17 cellular contexts compared by ENCODE assay signal in the genomic region with DNA sequence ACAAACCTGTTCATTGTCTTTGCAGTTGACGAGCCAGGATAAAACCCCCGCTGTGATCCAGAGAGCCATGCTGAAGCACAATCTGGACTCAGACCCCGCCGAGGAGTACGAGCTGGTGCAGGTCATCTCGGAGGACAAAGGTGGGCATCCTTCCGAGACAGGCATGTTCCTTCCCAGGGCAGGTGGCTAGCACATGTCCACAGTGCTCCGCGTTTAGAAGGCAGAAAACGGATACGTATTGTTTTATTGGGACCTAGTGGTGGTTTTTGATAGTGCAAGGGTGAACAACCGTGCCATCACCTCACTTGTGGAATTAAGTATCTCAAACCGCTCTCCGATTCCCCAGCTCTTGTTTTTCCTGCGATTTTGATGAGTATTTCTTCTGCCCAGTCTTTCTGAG.
A peak's percentile ranks its signal among the peaks of the same experiment; 100 is the strongest.
DNase-seq lines count a peak whose midpoint lies in the region; ATAC-seq and TF ChIP-seq lines count a peak whose summit lies in the region.
"Had no signal": no experiment of that assay in that cellular context is flagged by ENCODE, and none has a peak within 500 bp of the region (broad histone marks: within the 10 kb centered on the region; RNA-seq: fewer than 3 reads in every experiment).

No MANE protein-coding gene starts in this region.

- H3K4me3 ChIP-seq in KMS-11 (IDR thresholded peaks at IDR 0.05; ENCODE audit: insufficient read depth, low read depth, low read length) (no peak overlapping the region), choroid plexus epithelial cell (ENCODE audit: low read depth, low read length) (no peak overlapping the region)
- no peak overlapping the region for H3K4me3 ChIP-seq in CD4-positive, alpha-beta memory T cell (ENCODE audit: low read length in 2 of 2)
- H3K4me3 ChIP-seq: BLaER1 treated with 17β-estradiol and CSF1 and Interleukin-3, amounts not matched to agents 10 nM and 100 nM; gastrocnemius medialis; HAP-1; ovary had no signal

- H2AFZ ChIP-seq in KMS-11 (ENCODE audit: low read depth), result no peak overlapping the region

- H3K9me3 ChIP-seq in CD4-positive, alpha-beta memory T cell (ENCODE audit: control insufficient read depth in 1 of 2, low read length in 2 of 2), result no peaks in the 10 kb centered on the region
- H3K9me3 ChIP-seq: BLaER1 treated with 17β-estradiol and CSF1 and Interleukin-3, amounts not matched to agents 10 nM and 100 nM; gastrocnemius medialis; HAP-1; ovary had no signal

- no peaks in the 10 kb centered on the region for H3K4me1 Mint-ChIP-seq in Calu3 (ENCODE audit: low read depth, unreplicated experiment)
- H3K4me1 Mint-ChIP-seq in osteocyte (ENCODE audit: unreplicated experiment), result no peaks in the 10 kb centered on the region
- no peaks in the 10 kb centered on the region for H3K4me1 Mint-ChIP-seq in CD4-positive, alpha-beta memory T cell
- H3K4me1 Mint-ChIP-seq: stimulated activated naive CD8-positive, alpha-beta T cell treated with anti-CD3 and anti-CD28 coated beads, Interleukin-15, amount 100 ng/mL, for 72 hours had no signal

- no peak overlapping the region for H3K27ac Mint-ChIP-seq in Calu3 (ENCODE audit: unreplicated experiment)
- no peak overlapping the region for H3K27ac Mint-ChIP-seq in osteocyte (ENCODE audit: unreplicated experiment)
- no peak overlapping the region for H3K27ac Mint-ChIP-seq in CD4-positive, alpha-beta memory T cell

- no peak overlapping the region for H3K4me3 Mint-ChIP-seq in Calu3 (ENCODE audit: low read depth, unreplicated experiment)
- H3K4me3 Mint-ChIP-seq in osteocyte (ENCODE audit: unreplicated experiment), result no peak overlapping the region
- no peak overlapping the region for H3K4me3 Mint-ChIP-seq in CD4-positive, alpha-beta memory T cell
- H3K4me3 Mint-ChIP-seq: stimulated activated naive CD8-positive, alpha-beta T cell treated with anti-CD3 and anti-CD28 coated beads, Interleukin-15, amount 100 ng/mL, for 72 hours had no signal

- H4K20me1 ChIP-seq in KMS-11 (ENCODE audit: insufficient read depth), result no peaks in the 10 kb centered on the region

- DNase-seq in Calu3 (no peak), choroid plexus epithelial cell (ENCODE audit: low read depth) (no peak), osteocyte (ENCODE audit: extremely low spot score, unreplicated experiment) (no peak), NOMO-1 treated with dmso at 0.1 percent for 144 hours (lab: John Stamatoyannopoulos, UW; ENCODE audit: unreplicated experiment) (no peak), NCI-H1436 treated with DMSO at 0.1 percent for 48 hours (lab: John Stamatoyannopoulos, UW) (no peak)
- no peak for DNase-seq in CD4-positive, alpha-beta memory T cell
- DNase-seq: activated effector memory CD4-positive, alpha-beta T cell treated with Interleukin-2 at 50 U/mL for 16 hours; effector CD4-positive, alpha-beta T cell; gastrocnemius medialis; NCI-H1417 treated with DMSO at 0.1 percent for 48 hours; NCI-H446 treated with DMSO at 0.1 percent for 48 hours; ovary; stimulated activated naive CD8-positive, alpha-beta T cell treated with anti-CD3 and anti-CD28 coated beads, Interleukin-15, amount 100 ng/mL, for 72 hours had no signal

- CTCF ChIA-PET in Calu3 (lab: Charles Lee), result no interaction called here
- CTCF ChIA-PET in CD4-positive, alpha-beta memory T cell (lab: Charles Lee; ENCODE audit: partially characterized antibody), result interaction anchor here (1.4 kb wide), 1 partner anchor 33 kb away, joined by 3 read pairs; no protein-coding TSS in a partner anchor

- H3K27me3 ChIP-seq in KMS-11 (ENCODE audit: insufficient read depth, low read depth), result no peaks in the 10 kb centered on the region
- H3K27me3 ChIP-seq in CD4-positive, alpha-beta memory T cell (ENCODE audit: insufficient read depth, low read length), result no peaks in the 10 kb centered on the region
- H3K27me3 ChIP-seq: BLaER1 treated with 17β-estradiol and CSF1 and Interleukin-3, amounts not matched to agents 10 nM and 100 nM; gastrocnemius medialis; ovary had no signal

- H3K36me3 Mint-ChIP-seq in Calu3 (ENCODE audit: insufficient read depth, unreplicated experiment) (no peaks in the 10 kb centered on the region), osteocyte (ENCODE audit: unreplicated experiment) (peaks cover 61% of the 10 kb centered on the region)
- peaks cover 6 to 24% of the 10 kb centered on the region in 2 donors for H3K36me3 Mint-ChIP-seq in CD4-positive, alpha-beta memory T cell

- no peaks in the 10 kb centered on the region; the same call in 1 of the 2 replicates for H3K36me3 ChIP-seq in KMS-11 (ENCODE audit: insufficient read depth)
- H3K36me3 ChIP-seq in CD4-positive, alpha-beta memory T cell (ENCODE audit: insufficient read depth, low read length), result no peaks in the 10 kb centered on the region
- H3K36me3 ChIP-seq: gastrocnemius medialis, HAP-1, ovary had no signal

- no peaks in the 10 kb centered on the region for H3K79me2 ChIP-seq in KMS-11 (ENCODE audit: insufficient read depth, low read depth)

- H3K27ac ChIP-seq in KMS-11, result no peak overlapping the region
- no peak overlapping the region for H3K27ac ChIP-seq in CD4-positive, alpha-beta memory T cell (ENCODE audit: low read depth, low read length)
- H3K27ac ChIP-seq: BLaER1 treated with 17β-estradiol and CSF1 and Interleukin-3, amounts not matched to agents 10 nM and 100 nM; gastrocnemius medialis; ovary had no signal

- TF ChIP-seq CTCF in Calu3 (IDR thresholded peaks at IDR 0.05; ENCODE audit: unreplicated experiment) (peak; percentile 42), KMS-11 (conservative IDR thresholded peaks at IDR 0.05; ENCODE audit: low read depth, low read length) (peak; percentile 42), choroid plexus epithelial cell (conservative IDR thresholded peaks at IDR 0.05; ENCODE audit: low read depth, low read length) (peak; percentile 30), osteocyte (IDR thresholded peaks at IDR 0.05) (peak; percentile 19)

- POLR2A ChIA-PET in CD4-positive, alpha-beta memory T cell (lab: Charles Lee; ENCODE audit: partially characterized antibody), result no interaction called here

- intact Hi-C loops in Calu3 (cut with micrococcal nuclease; ENCODE audit: unreplicated experiment), result no loop called here
- intact Hi-C loops in CD4-positive, alpha-beta memory T cell (cut with micrococcal nuclease), result no loop called here

- no peaks in the 10 kb centered on the region for H3K27me3 Mint-ChIP-seq in Calu3 (ENCODE audit: unreplicated experiment)
- H3K27me3 Mint-ChIP-seq in osteocyte (ENCODE audit: unreplicated experiment), result no peaks in the 10 kb centered on the region
- no peaks in the 10 kb centered on the region for H3K27me3 Mint-ChIP-seq in CD4-positive, alpha-beta memory T cell
- H3K27me3 Mint-ChIP-seq: stimulated activated naive CD8-positive, alpha-beta T cell treated with anti-CD3 and anti-CD28 coated beads, Interleukin-15, amount 100 ng/mL, for 72 hours had no signal

- no peaks in the 10 kb centered on the region for H3K4me1 ChIP-seq in KMS-11 (ENCODE audit: low read depth, poor library complexity, severe bottlenecking)
- H3K4me1 ChIP-seq in CD4-positive, alpha-beta memory T cell (ENCODE audit: insufficient read depth, low read length), result no peaks in the 10 kb centered on the region
- H3K4me1 ChIP-seq: gastrocnemius medialis, HAP-1 had no signal

- no peak overlapping the region for H3K9ac ChIP-seq in KMS-11
- H3K9ac ChIP-seq: BLaER1 treated with 17β-estradiol and CSF1 and Interleukin-3, amounts not matched to agents 10 nM and 100 nM had no signal

- BruUV-seq in Calu3 (replicated peaks; lab: Mats Ljungman, UMichigan), result no TSS peak

- no peak for ATAC-seq in esophagus mucosa
- ATAC-seq: gastrocnemius medialis; stimulated activated naive CD8-positive, alpha-beta T cell treated with anti-CD3 and anti-CD28 coated beads, Interleukin-15, amount 100 ng/mL, for 72 hours had no signal

- H3K9me3 Mint-ChIP-seq in Calu3 (ENCODE audit: low read depth, unreplicated experiment) (no peaks in the 10 kb centered on the region), osteocyte (ENCODE audit: unreplicated experiment) (no peaks in the 10 kb centered on the region)
- no peaks in the 10 kb centered on the region for H3K9me3 Mint-ChIP-seq in CD4-positive, alpha-beta memory T cell
- H3K9me3 Mint-ChIP-seq: stimulated activated naive CD8-positive, alpha-beta T cell treated with anti-CD3 and anti-CD28 coated beads, Interleukin-15, amount 100 ng/mL, for 72 hours had no signal

- no peak overlapping the region for H3K4me2 ChIP-seq in KMS-11
- H3K4me2 ChIP-seq: BLaER1 treated with 17β-estradiol and CSF1 and Interleukin-3, amounts not matched to agents 10 nM and 100 nM had no signal
